In the genomic region with DNA sequence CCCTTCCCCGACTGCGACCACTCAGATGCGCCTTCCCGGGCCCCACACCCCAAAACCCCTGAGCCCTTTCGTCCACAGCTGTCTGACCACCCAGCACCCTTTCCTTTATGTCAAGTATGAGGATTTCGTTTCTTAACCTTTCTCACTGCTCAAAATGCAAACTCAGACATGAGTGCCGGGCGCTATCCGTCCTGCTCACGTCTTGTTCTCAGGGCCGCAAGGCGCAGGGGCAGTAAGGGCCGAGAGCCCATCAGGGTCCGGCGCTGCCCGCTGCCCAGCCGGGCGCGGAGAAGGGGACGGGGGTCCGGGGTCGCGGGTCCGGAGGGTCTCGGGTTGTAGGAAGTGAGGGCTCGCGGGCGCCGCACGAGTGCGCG, we compare ENCODE assay signal across 8 cellular contexts. TPM values are rescaled to one million over a fixed set of nuclear protein-coding genes. Genes with fewer than 3 reads are reported as not detected.
A peak's percentile ranks its signal among the peaks of the same experiment; 100 is the strongest.
DNase-seq lines count a peak whose midpoint lies in the region; ATAC-seq, FAIRE-seq and TF ChIP-seq lines count a peak whose summit lies in the region.

No MANE protein-coding gene starts in this region.

- no peak for DNase-seq in heart left ventricle
- no peak for DNase-seq in left ventricle myocardium superior
- peak; percentile 35 for DNase-seq in RKO (ENCODE audit: low spot score)
- DNase-seq in fibroblast of mammary gland (ENCODE audit: low read depth): no peak
- DNase-seq in psoas muscle: no peak
- no peak for DNase-seq in Ammon's horn (ENCODE audit: low spot score)
- no peak for DNase-seq in H54 (ENCODE audit: insufficient read length, low spot score)

- ATAC-seq in heart left ventricle: peak in 1 of 4 donors; percentile 56
- ATAC-seq in left ventricle myocardium superior: no peak
- ATAC-seq in psoas muscle: no peak
- no peak for ATAC-seq in activated CD4-positive, CD25-positive, alpha-beta regulatory T cell treated with anti-CD3 and anti-CD28 coated beads, Interleukin-2, amount 50 U/mL, for 24 hours

- H3K36me3 ChIP-seq in heart left ventricle (peaks cover 0 to 39% (median 20%) of the 10 kb centered on the region in 9 donors), psoas muscle (ENCODE audit: insufficient read depth in 1 of 2, low read depth in 1 of 2) (peaks cover 6 to 43% of the 10 kb centered on the region in 2 donors)

- H3K4me1 ChIP-seq in heart left ventricle (peaks cover 0 to 34% (median 21%) of the 10 kb centered on the region in 12 donors), psoas muscle (peaks cover 21% of the 10 kb centered on the region)

- no peaks in the 10 kb centered on the region for H3K27me3 ChIP-seq in heart left ventricle
- no peaks in the 10 kb centered on the region for H3K27me3 ChIP-seq in psoas muscle (ENCODE audit: insufficient read depth in 3 of 3, low read length in 2 of 3)

- intact Hi-C loops in heart left ventricle (cut with DNase I) (loop anchor here in 3 of 10 donors (5.0 to 10.0 kb wide), 5 partner anchors 81 to 641 kb away; a partner anchor contains a TSS), left ventricle myocardium superior (cut with micrococcal nuclease) (no loop called here), psoas muscle (cut with DNase I) (loop anchor here (5.0 to 10.0 kb wide), 2 partner anchors 46 to 91 kb away; no protein-coding TSS in a partner anchor)

- H3K27ac ChIP-seq in heart left ventricle: peak overlapping the region; percentile 72 to 98 (median 95)
- H3K27ac ChIP-seq in psoas muscle: peak overlapping the region; percentile 98

- H3K4me3 ChIP-seq in heart left ventricle (peak overlapping the region; percentile 74 to 100 (median 96)), fibroblast of mammary gland (ENCODE audit: control insufficient read depth, low read depth, low read length) (peak overlapping the region; percentile 96), psoas muscle (peak overlapping the region; percentile 99)

- TF ChIP-seq CTCF in heart left ventricle (IDR thresholded peaks at IDR 0.05): no peak
- no peak for TF ChIP-seq CTCF in fibroblast of mammary gland (conservative IDR thresholded peaks at IDR 0.05; ENCODE audit: control insufficient read depth, insufficient read depth, low read depth, low read length)
- TF ChIP-seq CTCF in psoas muscle (IDR thresholded peaks at IDR 0.05): no peak

- no peak for TF ChIP-seq POLR2A in heart left ventricle (IDR thresholded peaks at IDR 0.05)
- no peak for TF ChIP-seq POLR2A in H54 (IDR thresholded peaks at IDR 0.05; ENCODE audit: low read depth, low read length)

- 1 to 2% (median 1%) methylated on average over 25 to 32 of the region's 32 CpGs for WGBS in heart left ventricle, 4 donors
- 0 to 1% (median 0%) methylated on average over 26 to 32 of the region's 32 CpGs for WGBS in psoas muscle, 3 donors

- no peak for FAIRE-seq in H54 (lab: Jason Lieb, UNC)

- H3K9me3 ChIP-seq in heart left ventricle (peaks cover 0 to 24% (median 6%) of the 10 kb centered on the region in 12 donors), psoas muscle (peaks cover 7% of the 10 kb centered on the region)

RNA-seq across cellular contexts. Expression of a gene that starts 0.7 kb away (rescaled TPM):
- 10 to 100 TPM; 13.1 to 40.8 (median 35.8) TPM for total RNA-seq in heart left ventricle
- 10 to 100 TPM; 15.8 to 20.0 TPM for polyA plus RNA-seq in heart left ventricle
- 37.8 TPM for total RNA-seq in left ventricle myocardium superior
- 10 to 100 TPM; 40.4 to 49.3 (median 43.7) TPM for total RNA-seq in psoas muscle
- 10 to 100 TPM; 11.6 to 24.5 (median 11.7) TPM for polyA plus RNA-seq in psoas muscle
